In genomic region chr3:42701371-42702065, GRCh38 we compare ENCODE assay signal across 2 cellular contexts.
TF ChIP-seq lines count a peak whose summit lies in the region.

No MANE protein-coding gene starts in this region.

TF ChIP-seq in WTC11, 78 proteins besides CTCF, POLR2A, EP300 and RAD21 (continued from another document and continues in another):
- TF ChIP-seq USF2 (CRISPR knock-in tag; IDR thresholded peaks at IDR 0.05), result no peak
- no peak for TF ChIP-seq ZNF138 (CRISPR knock-in tag; conservative IDR thresholded peaks at IDR 0.05)
- TF ChIP-seq SMAD4 (CRISPR knock-in tag; IDR thresholded peaks at IDR 0.05), result peak; percentile 71; the same call in 1 of the 2 replicates
- TF ChIP-seq, protein P1, sequence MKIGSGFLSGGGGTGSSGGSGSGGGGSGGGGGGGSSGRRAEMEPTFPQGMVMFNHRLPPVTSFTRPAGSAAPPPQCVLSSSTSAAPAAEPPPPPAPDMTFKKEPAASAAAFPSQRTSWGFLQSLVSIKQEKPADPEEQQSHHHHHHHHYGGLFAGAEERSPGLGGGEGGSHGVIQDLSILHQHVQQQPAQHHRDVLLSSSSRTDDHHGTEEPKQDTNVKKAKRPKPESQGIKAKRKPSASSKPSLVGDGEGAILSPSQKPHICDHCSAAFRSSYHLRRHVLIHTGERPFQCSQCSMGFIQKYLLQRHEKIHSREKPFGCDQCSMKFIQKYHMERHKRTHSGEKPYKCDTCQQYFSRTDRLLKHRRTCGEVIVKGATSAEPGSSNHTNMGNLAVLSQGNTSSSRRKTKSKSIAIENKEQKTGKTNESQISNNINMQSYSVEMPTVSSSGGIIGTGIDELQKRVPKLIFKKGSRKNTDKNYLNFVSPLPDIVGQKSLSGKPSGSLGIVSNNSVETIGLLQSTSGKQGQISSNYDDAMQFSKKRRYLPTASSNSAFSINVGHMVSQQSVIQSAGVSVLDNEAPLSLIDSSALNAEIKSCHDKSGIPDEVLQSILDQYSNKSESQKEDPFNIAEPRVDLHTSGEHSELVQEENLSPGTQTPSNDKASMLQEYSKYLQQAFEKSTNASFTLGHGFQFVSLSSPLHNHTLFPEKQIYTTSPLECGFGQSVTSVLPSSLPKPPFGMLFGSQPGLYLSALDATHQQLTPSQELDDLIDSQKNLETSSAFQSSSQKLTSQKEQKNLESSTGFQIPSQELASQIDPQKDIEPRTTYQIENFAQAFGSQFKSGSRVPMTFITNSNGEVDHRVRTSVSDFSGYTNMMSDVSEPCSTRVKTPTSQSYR (CRISPR knock-in tag; IDR thresholded peaks at IDR 0.05), result peak; percentile 81; the same call in 1 of the 2 replicates
- TF ChIP-seq NR2C2 (CRISPR knock-in tag; IDR thresholded peaks at IDR 0.05), result peak; percentile 54; the same call in 1 of the 2 replicates
- peak; percentile 82; the same call in 1 of the 2 replicates for TF ChIP-seq ZNF219 (CRISPR knock-in tag; IDR thresholded peaks at IDR 0.05; ENCODE audit: borderline replicate concordance)
- TF ChIP-seq ZNF317 (CRISPR knock-in tag; IDR thresholded peaks at IDR 0.05; ENCODE audit: borderline replicate concordance, low read depth), result 0 out of 2 replicates have a peak, but pooled peaks have one; percentile 47
- TF ChIP-seq ZNF671 (CRISPR knock-in tag; IDR thresholded peaks at IDR 0.05), result no peak
- peak; percentile 37; the same call in 1 of the 2 replicates for TF ChIP-seq E2F5 (CRISPR knock-in tag; IDR thresholded peaks at IDR 0.05)
- TF ChIP-seq GTF2I (CRISPR knock-in tag; conservative IDR thresholded peaks at IDR 0.05), result no peak
- no peak for TF ChIP-seq ZNF416 (CRISPR knock-in tag; IDR thresholded peaks at IDR 0.05)
- no peak for TF ChIP-seq ERG (CRISPR knock-in tag; IDR thresholded peaks at IDR 0.05)
- no peak for TF ChIP-seq OVOL2 (CRISPR knock-in tag; IDR thresholded peaks at IDR 0.05; ENCODE audit: borderline replicate concordance)
- TF ChIP-seq SOX15 (CRISPR knock-in tag; IDR thresholded peaks at IDR 0.05), result no peak
- TF ChIP-seq USF1 (CRISPR knock-in tag; IDR thresholded peaks at IDR 0.05), result peak; percentile 56; the same call in 1 of the 2 replicates
- no peak for TF ChIP-seq RORB (CRISPR knock-in tag; IDR thresholded peaks at IDR 0.05)
- no peak for TF ChIP-seq CBFB (CRISPR knock-in tag; IDR thresholded peaks at IDR 0.05; ENCODE audit: low read depth)
- TF ChIP-seq ELF4 (CRISPR knock-in tag; IDR thresholded peaks at IDR 0.05; ENCODE audit: low read depth), result no peak
- no peak for TF ChIP-seq MXD4 (CRISPR knock-in tag; IDR thresholded peaks at IDR 0.05; ENCODE audit: borderline replicate concordance)
- TF ChIP-seq SMAD3 (CRISPR knock-in tag; IDR thresholded peaks at IDR 0.05; ENCODE audit: borderline replicate concordance), result peak; percentile 90; the same call in 1 of the 2 replicates
- TF ChIP-seq ESRRA (CRISPR knock-in tag; IDR thresholded peaks at IDR 0.05; ENCODE audit: borderline replicate concordance), result peak; percentile 84; the same call in 1 of the 2 replicates
- no peak for TF ChIP-seq ZNF396 (CRISPR knock-in tag; IDR thresholded peaks at IDR 0.05; ENCODE audit: borderline replicate concordance)
- TF ChIP-seq, protein P2, sequence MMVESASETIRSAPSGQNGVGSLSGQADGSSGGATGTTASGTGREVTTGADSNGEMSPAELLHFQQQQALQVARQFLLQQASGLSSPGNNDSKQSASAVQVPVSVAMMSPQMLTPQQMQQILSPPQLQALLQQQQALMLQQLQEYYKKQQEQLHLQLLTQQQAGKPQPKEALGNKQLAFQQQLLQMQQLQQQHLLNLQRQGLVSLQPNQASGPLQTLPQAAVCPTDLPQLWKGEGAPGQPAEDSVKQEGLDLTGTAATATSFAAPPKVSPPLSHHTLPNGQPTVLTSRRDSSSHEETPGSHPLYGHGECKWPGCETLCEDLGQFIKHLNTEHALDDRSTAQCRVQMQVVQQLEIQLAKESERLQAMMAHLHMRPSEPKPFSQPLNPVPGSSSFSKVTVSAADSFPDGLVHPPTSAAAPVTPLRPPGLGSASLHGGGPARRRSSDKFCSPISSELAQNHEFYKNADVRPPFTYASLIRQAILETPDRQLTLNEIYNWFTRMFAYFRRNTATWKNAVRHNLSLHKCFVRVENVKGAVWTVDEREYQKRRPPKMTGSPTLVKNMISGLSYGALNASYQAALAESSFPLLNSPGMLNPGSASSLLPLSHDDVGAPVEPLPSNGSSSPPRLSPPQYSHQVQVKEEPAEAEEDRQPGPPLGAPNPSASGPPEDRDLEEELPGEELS (CRISPR knock-in tag; IDR thresholded peaks at IDR 0.05), result peak; percentile 97

TF ChIP-seq in HepG2, 621 proteins besides CTCF, POLR2A, EP300 and RAD21 (continued from another document and continues in another):
- TF ChIP-seq, protein P3, sequence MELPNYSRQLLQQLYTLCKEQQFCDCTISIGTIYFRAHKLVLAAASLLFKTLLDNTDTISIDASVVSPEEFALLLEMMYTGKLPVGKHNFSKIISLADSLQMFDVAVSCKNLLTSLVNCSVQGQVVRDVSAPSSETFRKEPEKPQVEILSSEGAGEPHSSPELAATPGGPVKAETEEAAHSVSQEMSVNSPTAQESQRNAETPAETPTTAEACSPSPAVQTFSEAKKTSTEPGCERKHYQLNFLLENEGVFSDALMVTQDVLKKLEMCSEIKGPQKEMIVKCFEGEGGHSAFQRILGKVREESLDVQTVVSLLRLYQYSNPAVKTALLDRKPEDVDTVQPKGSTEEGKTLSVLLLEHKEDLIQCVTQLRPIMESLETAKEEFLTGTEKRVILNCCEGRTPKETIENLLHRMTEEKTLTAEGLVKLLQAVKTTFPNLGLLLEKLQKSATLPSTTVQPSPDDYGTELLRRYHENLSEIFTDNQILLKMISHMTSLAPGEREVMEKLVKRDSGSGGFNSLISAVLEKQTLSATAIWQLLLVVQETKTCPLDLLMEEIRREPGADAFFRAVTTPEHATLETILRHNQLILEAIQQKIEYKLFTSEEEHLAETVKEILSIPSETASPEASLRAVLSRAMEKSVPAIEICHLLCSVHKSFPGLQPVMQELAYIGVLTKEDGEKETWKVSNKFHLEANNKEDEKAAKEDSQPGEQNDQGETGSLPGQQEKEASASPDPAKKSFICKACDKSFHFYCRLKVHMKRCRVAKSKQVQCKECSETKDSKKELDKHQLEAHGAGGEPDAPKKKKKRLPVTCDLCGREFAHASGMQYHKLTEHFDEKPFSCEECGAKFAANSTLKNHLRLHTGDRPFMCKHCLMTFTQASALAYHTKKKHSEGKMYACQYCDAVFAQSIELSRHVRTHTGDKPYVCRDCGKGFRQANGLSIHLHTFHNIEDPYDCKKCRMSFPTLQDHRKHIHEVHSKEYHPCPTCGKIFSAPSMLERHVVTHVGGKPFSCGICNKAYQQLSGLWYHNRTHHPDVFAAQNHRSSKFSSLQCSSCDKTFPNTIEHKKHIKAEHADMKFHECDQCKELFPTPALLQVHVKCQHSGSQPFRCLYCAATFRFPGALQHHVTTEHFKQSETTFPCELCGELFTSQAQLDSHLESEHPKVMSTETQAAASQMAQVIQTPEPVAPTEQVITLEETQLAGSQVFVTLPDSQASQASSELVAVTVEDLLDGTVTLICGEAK (IDR thresholded peaks at IDR 0.05), result no peak
- TF ChIP-seq, protein P3 (CRISPR knock-in tag; IDR thresholded peaks at IDR 0.05), result peak; percentile 39; the same call in 1 of the 2 replicates
- TF ChIP-seq E2F1 (CRISPR knock-in tag; IDR thresholded peaks at IDR 0.05) (peak; percentile 71; the same call in 1 of the 2 replicates), ZNF34 (CRISPR knock-in tag; IDR thresholded peaks at IDR 0.05; ENCODE audit: borderline replicate concordance) (no peak), HMGA1 (CRISPR knock-in tag; conservative IDR thresholded peaks at IDR 0.05) (no peak), JUND (CRISPR knock-in tag; IDR thresholded peaks at IDR 0.05) (no peak), ZFP36 (IDR thresholded peaks at IDR 0.05; ENCODE audit: borderline replicate concordance, low read depth, low read length, partially characterized antibody) (no peak), NAIF1 (CRISPR knock-in tag; IDR thresholded peaks at IDR 0.05; ENCODE audit: borderline replicate concordance) (peak; percentile 51; the same call in 1 of the 2 replicates), HNRNPLL (IDR thresholded peaks at IDR 0.05; ENCODE audit: low read depth, low read length, poor library complexity, severe bottlenecking) (no peak), ZNF678 (CRISPR knock-in tag; IDR thresholded peaks at IDR 0.05) (no peak), ZNF44 (CRISPR knock-in tag; IDR thresholded peaks at IDR 0.05) (no peak), RBFOX2 (IDR thresholded peaks at IDR 0.05; ENCODE audit: low read depth, low read length) (no peak), ZNF710 (CRISPR knock-in tag; IDR thresholded peaks at IDR 0.05; ENCODE audit: borderline replicate concordance) (no peak), MEIS2 (CRISPR knock-in tag; IDR thresholded peaks at IDR 0.05) (peak; percentile 86), ZNF430 (CRISPR knock-in tag; IDR thresholded peaks at IDR 0.05) (peak; percentile 84), ZNF746 (CRISPR knock-in tag; IDR thresholded peaks at IDR 0.05) (no peak; the same call in 1 of the 2 replicates), HNRNPH1 (optimal IDR thresholded peaks at IDR 0.05; ENCODE audit: low read depth, low read length) (no peak), PBX2 (CRISPR knock-in tag; IDR thresholded peaks at IDR 0.05) (no peak)
